ENCODE assay signal across 21 cellular contexts in the genomic region with DNA sequence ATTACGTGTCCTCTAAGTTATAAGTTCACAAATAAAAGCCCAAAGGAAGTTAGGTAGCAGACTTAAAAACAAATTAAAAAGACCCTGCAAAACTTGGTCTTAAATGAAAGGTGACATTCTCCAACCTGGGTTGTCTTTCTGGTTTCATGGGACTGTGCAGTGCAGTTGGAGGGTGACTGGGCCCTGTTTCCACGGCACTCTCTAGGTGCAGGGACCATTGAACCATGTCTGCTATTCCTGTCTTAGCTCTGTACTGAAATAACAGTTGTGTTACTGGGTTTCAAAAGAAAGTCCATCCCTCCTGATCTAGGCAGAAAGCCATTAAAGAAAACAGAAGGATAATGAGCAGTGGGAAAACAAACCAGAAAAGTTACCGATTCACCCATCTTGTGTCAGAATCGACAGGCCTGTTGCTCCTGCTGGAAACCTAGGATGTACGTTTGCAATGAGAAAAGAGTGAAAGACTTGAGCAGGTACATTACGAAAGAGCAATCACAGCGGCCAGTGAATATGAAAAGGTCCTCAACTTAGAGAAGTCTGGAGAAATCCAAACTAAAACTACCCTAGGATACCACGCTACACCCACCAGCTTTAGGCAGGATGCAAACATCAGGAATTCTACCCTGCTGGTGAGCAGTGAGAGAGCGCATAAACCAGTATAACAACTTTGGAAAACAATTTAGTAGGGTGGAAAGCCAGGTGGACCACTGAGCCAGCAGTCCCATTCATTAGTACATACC. TPM values are rescaled to one million over a fixed set of nuclear protein-coding genes. Genes with fewer than 3 reads are reported as not detected.
A peak's percentile ranks its signal among the peaks of the same experiment; 100 is the strongest.
DNase-seq lines count a peak whose midpoint lies in the region; ATAC-seq, FAIRE-seq and TF ChIP-seq lines count a peak whose summit lies in the region.
"Had no signal": no experiment of that assay in that cellular context is flagged by ENCODE, and none has a peak within 500 bp of the region (broad histone marks: within the 10 kb centered on the region; RNA-seq: fewer than 3 reads in every experiment).

No MANE protein-coding gene starts in this region.

- peak; percentile 11 for TF ChIP-seq CTCF in epithelial cell of esophagus (IDR thresholded peaks at IDR 0.05; ENCODE audit: insufficient read depth, low read depth, low read length, missing control alignments)
- peak; percentile 31 for TF ChIP-seq CTCF in progenitor cell of endocrine pancreas (IDR thresholded peaks at IDR 0.05; ENCODE audit: unreplicated experiment)
- no peak for TF ChIP-seq CTCF in natural killer cell (IDR thresholded peaks at IDR 0.05)

- H3K27ac Mint-ChIP-seq in progenitor cell of endocrine pancreas, result peak overlapping the region; percentile 57
- H3K27ac Mint-ChIP-seq in natural killer cell, result no peak overlapping the region

- H3K4me1 Mint-ChIP-seq in progenitor cell of endocrine pancreas (ENCODE audit: low read depth), result peaks cover 8% of the 10 kb centered on the region
- peaks cover 0 to 6% of the 10 kb centered on the region in 2 donors for H3K4me1 Mint-ChIP-seq in natural killer cell

- H3K4me3 Mint-ChIP-seq in progenitor cell of endocrine pancreas (ENCODE audit: low read depth) (no peak overlapping the region), natural killer cell (no peak overlapping the region)
- H3K4me3 Mint-ChIP-seq: CD4-positive, CD25-positive, alpha-beta regulatory T cell had no signal

- no peak for ATAC-seq in natural killer cell

- no peak for DNase-seq in GM12891 (ENCODE audit: insufficient read length, low spot score)
- peak; percentile 16 for DNase-seq in HT-29 (ENCODE audit: low spot score)
- DNase-seq in epithelial cell of esophagus (ENCODE audit: low read depth), result no peak
- no peak for DNase-seq in progenitor cell of endocrine pancreas (ENCODE audit: low spot score, unreplicated experiment)
- no peak for DNase-seq in SIG-M5 treated with dmso at 0.1 percent for 504 hours (lab: John Stamatoyannopoulos, UW; ENCODE audit: unreplicated experiment)
- no peak for DNase-seq in mucosa of gallbladder (ENCODE audit: low spot score)
- DNase-seq in natural killer cell, result no peak
- DNase-seq in KG1 (lab: John Stamatoyannopoulos, UW), result no peak
- DNase-seq: activated effector memory CD4-positive, alpha-beta T cell treated with anti-CD3 and anti-CD28 coated beads, Interleukin-2, amount 50 U/mL, for 16 hours; anterior cingulate cortex; CD4-positive, CD25-positive, alpha-beta regulatory T cell; DND-41; NCI-H1417 treated with DMSO at 0.1 percent for 48 hours; NCI-H2227 treated with DMSO at 0.1 percent for 48 hours; OCI-M1; posterior cingulate gyrus; substantia nigra had no signal

- no peak for TF ChIP-seq POLR2A in GM12891 (IDR thresholded peaks at IDR 0.05; ENCODE audit: low read depth, low read length)

- H3K9me3 Mint-ChIP-seq in progenitor cell of endocrine pancreas (ENCODE audit: low read depth) (no peaks in the 10 kb centered on the region), natural killer cell (no peaks in the 10 kb centered on the region)
- H3K9me3 Mint-ChIP-seq: CD4-positive, CD25-positive, alpha-beta regulatory T cell had no signal

- H3K36me3 Mint-ChIP-seq in progenitor cell of endocrine pancreas (ENCODE audit: insufficient read depth), result no peaks in the 10 kb centered on the region
- H3K36me3 Mint-ChIP-seq in natural killer cell, result no peaks in the 10 kb centered on the region
- H3K36me3 Mint-ChIP-seq: CD4-positive, CD25-positive, alpha-beta regulatory T cell had no signal

- FAIRE-seq in GM12891 (lab: Jason Lieb, UNC), result peak; percentile 84
- FAIRE-seq: endothelial cell of umbilical vein, keratinocyte had no signal

- intact Hi-C loops in natural killer cell (cut with micrococcal nuclease), result no loop called here

- no peak overlapping the region for H3K4me3 ChIP-seq in epithelial cell of esophagus (ENCODE audit: low read length)

- H3K27me3 Mint-ChIP-seq in progenitor cell of endocrine pancreas (peaks cover 22% of the 10 kb centered on the region), natural killer cell (ENCODE audit: low read depth in 2 of 2) (peaks cover 8 to 13% of the 10 kb centered on the region in 2 donors)

TF ChIP-seq in GM12891, 5 proteins besides CTCF, POLR2A, EP300 and RAD21:
- no peak for TF ChIP-seq POU2F2 (IDR thresholded peaks at IDR 0.05; ENCODE audit: low read depth, low read length)
- TF ChIP-seq SPI1 (IDR thresholded peaks at IDR 0.05; ENCODE audit: low read depth, low read length), result no peak
- TF ChIP-seq TAF1 (IDR thresholded peaks at IDR 0.05; ENCODE audit: low read depth, low read length), result no peak
- TF ChIP-seq PAX5 (IDR thresholded peaks at IDR 0.05; ENCODE audit: insufficient read depth, low read length, severe bottlenecking), result no peak
- TF ChIP-seq POLR2AphosphoS5 (IDR thresholded peaks at IDR 0.05; ENCODE audit: low read depth, low read length), result no peak

RNA-seq across cellular contexts. Expression of a gene that starts 24.5 kb away (rescaled TPM):
- polyA plus RNA-seq in GM12891 (2012; ENCODE audit: low read depth, missing spikeins), result 1.0 TPM
- not detected in 2 replicates for total RNA-seq in HT-29 (2014; rRNA removed; shearing (Covaris generic))
- not detected in 2 replicates for total RNA-seq in progenitor cell of endocrine pancreas
- total RNA-seq in mucosa of gallbladder, result not detected
- not detected for total RNA-seq in natural killer cell
- total RNA-seq: CD4-positive, CD25-positive, alpha-beta regulatory T cell; chondrocyte; endothelial cell of umbilical vein; mononuclear cell had no signal
- polyA plus RNA-seq: endothelial cell of umbilical vein, keratinocyte had no signal

RNA-seq across cellular contexts. Expression of a gene that starts 45.0 kb away (rescaled TPM):
- 12.1 TPM for polyA plus RNA-seq in GM12891 (2012; ENCODE audit: low read depth, missing spikeins)
- 2.0 TPM in 2 replicates for total RNA-seq in HT-29 (2014; rRNA removed; shearing (Covaris generic))
- 11.2 and 11.5 TPM in 2 replicates for total RNA-seq in progenitor cell of endocrine pancreas
- total RNA-seq in mucosa of gallbladder, result 7.2 TPM
- total RNA-seq in natural killer cell, result 1 to 10 TPM; 1.6 to 2.9 (median 2.0) TPM
